In the genomic region with DNA sequence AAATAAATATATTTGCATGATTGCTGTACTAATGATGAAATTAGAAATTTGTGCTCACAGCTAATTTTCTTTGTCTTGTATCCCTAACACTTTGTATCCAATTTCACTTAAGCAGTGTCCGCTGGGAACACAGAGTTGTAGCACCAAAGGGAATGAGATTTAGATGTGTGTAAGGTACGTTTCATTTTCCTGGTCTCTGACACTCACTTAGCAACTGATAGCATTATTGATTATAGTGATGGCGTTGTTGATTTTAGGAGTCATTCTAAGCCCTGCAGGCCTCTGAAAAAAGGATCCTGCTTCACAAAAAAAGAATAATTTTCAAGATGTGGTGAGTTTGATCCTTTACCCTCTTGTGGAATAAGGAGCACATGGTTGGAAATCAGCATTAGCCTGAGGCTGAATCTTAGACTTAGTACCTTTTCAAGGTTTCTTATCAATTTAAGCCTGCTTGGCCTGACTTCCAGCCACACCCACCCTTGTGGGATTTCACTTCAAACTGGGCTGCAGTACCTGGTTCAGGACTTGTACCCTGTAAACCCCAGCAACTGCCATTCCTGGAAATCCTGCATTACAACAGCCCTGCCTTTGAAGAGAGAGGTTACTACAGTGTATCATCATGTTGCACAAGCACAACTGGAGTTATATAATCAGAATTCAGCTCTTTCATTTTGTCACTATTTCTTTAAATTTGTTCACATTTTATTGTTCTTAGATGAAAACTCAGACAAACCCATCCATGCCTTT, we compare ENCODE assay signal across 24 cellular contexts.
DNase-seq lines count a peak whose midpoint lies in the region; ATAC-seq and TF ChIP-seq lines count a peak whose summit lies in the region.
"Had no signal": no experiment of that assay in that cellular context is flagged by ENCODE, and none has a peak within 500 bp of the region (broad histone marks: within the 10 kb centered on the region; RNA-seq: fewer than 3 reads in every experiment).

No MANE protein-coding gene starts in this region.

- H3K4me1 ChIP-seq in DND-41 (ENCODE audit: insufficient read depth, low read length) = no peaks in the 10 kb centered on the region
- H3K4me1 ChIP-seq in neural progenitor cell = peaks cover 6% of the 10 kb centered on the region
- H3K4me1 ChIP-seq in CD8-positive, alpha-beta memory T cell (ENCODE audit: insufficient read depth, low read length) = no peaks in the 10 kb centered on the region
- H3K4me1 ChIP-seq: gastroesophageal sphincter, psoas muscle had no signal

- POLR2A ChIA-PET in CD8-positive, alpha-beta memory T cell (lab: Charles Lee) = no interaction called here

- H3K79me2 ChIP-seq in DND-41 (ENCODE audit: insufficient read depth, low read length) (no peaks in the 10 kb centered on the region), neural progenitor cell (ENCODE audit: low read depth) (no peaks in the 10 kb centered on the region)

- ATAC-seq in DND-41 (ENCODE audit: insufficient read depth, low read depth) (0 out of 3 replicates have a peak, but pooled peaks have one; percentile 24), omental fat pad (ENCODE audit: low FRiP score) (peak; percentile 54)
- ATAC-seq: activated CD4-positive, alpha-beta T cell treated with anti-CD3 and anti-CD28 coated beads for 36 hours; activated T-cell treated with anti-CD3 and anti-CD28 coated beads, Interleukin-2, amount 50 U/mL, for 72 hours; gastroesophageal sphincter; left cardiac atrium; psoas muscle; stimulated activated naive CD8-positive, alpha-beta T cell treated with anti-CD3 and anti-CD28 coated beads, Interleukin-15, amount 100 ng/mL, for 72 hours had no signal

- CTCF ChIA-PET in CD8-positive, alpha-beta memory T cell (lab: Charles Lee) = no interaction called here

- H3K9me3 Mint-ChIP-seq in glutamatergic neuron (ENCODE audit: unreplicated experiment) (peaks cover 1% of the 10 kb centered on the region), neural progenitor cell (peaks cover 11% of the 10 kb centered on the region)
- peaks cover 0 to 2% (median 0%) of the 10 kb centered on the region in 5 donors for H3K9me3 Mint-ChIP-seq in CD8-positive, alpha-beta memory T cell
- H3K9me3 Mint-ChIP-seq: activated naive CD4-positive, alpha-beta T cell treated with anti-CD3 and anti-CD28 coated beads, Interleukin-2, amount 10 ng/mL, durations not matched to agents 7 days and 5 days; activated T-cell treated with anti-CD3 and anti-CD28 coated beads, Interleukin-2, amount 50 U/mL, for 72 hours; stimulated activated naive CD8-positive, alpha-beta T cell treated with anti-CD3 and anti-CD28 coated beads, Interleukin-15, amount 100 ng/mL, for 72 hours had no signal

- H3K27me3 ChIP-seq in DND-41 (ENCODE audit: insufficient read depth, low read length, poor library complexity) (no peaks in the 10 kb centered on the region), neural progenitor cell (no peaks in the 10 kb centered on the region)
- H3K27me3 ChIP-seq in CD8-positive, alpha-beta memory T cell (ENCODE audit: insufficient read depth, low read length, poor library complexity, severe bottlenecking) = no peaks in the 10 kb centered on the region
- H3K27me3 ChIP-seq: gastroesophageal sphincter had no signal

- no peak overlapping the region for H3K4me2 ChIP-seq in DND-41 (ENCODE audit: insufficient read depth, low read length)
- no peak overlapping the region for H3K4me2 ChIP-seq in neural progenitor cell
- H3K4me2 ChIP-seq: smooth muscle cell had no signal

- H3K27ac ChIP-seq in DND-41 (ENCODE audit: low read length) (no peak overlapping the region), neural progenitor cell (no peak overlapping the region)
- no peak overlapping the region for H3K27ac ChIP-seq in CD8-positive, alpha-beta memory T cell (ENCODE audit: low read depth, low read length)
- H3K27ac ChIP-seq: gastroesophageal sphincter, psoas muscle had no signal

- peaks cover 1% of the 10 kb centered on the region for H3K27me3 Mint-ChIP-seq in glutamatergic neuron (ENCODE audit: unreplicated experiment)
- H3K27me3 Mint-ChIP-seq in neural progenitor cell (ENCODE audit: insufficient read depth, low read depth) = no peaks in the 10 kb centered on the region
- H3K27me3 Mint-ChIP-seq in CD8-positive, alpha-beta memory T cell = no peaks in the 10 kb centered on the region
- H3K27me3 Mint-ChIP-seq: activated CD4-positive, alpha-beta T cell treated with anti-CD3 and anti-CD28 coated beads for 36 hours; activated naive CD4-positive, alpha-beta T cell treated with anti-CD3 and anti-CD28 coated beads, Interleukin-2, amount 10 ng/mL, durations not matched to agents 7 days and 5 days; stimulated activated naive CD8-positive, alpha-beta T cell treated with anti-CD3 and anti-CD28 coated beads, Interleukin-15, amount 100 ng/mL, for 72 hours had no signal

- DNase-seq in DND-41 (no peak), NCI-H2107 (lab: John Stamatoyannopoulos, UW) (peak; percentile 2), glutamatergic neuron (no peak), omental fat pad (ENCODE audit: low spot score) (no peak), neural progenitor cell (ENCODE audit: low spot score) (no peak), NCI-H1092 (lab: John Stamatoyannopoulos, UW) (no peak), NCI-H510A (lab: John Stamatoyannopoulos, UW) (no peak)
- no peak for DNase-seq in CD8-positive, alpha-beta memory T cell
- DNase-seq: activated CD4-positive, alpha-beta T cell treated with anti-CD3 and anti-CD28 coated beads for 36 hours; activated naive CD4-positive, alpha-beta T cell treated with anti-CD3 and anti-CD28 coated beads, Interleukin-2, amount 10 ng/mL, durations not matched to agents 7 days and 5 days; activated T-cell treated with anti-CD3 and anti-CD28 coated beads, Interleukin-2, amount 50 U/mL, for 72 hours; aorta; central memory CD4-positive, alpha-beta T cell; EL; erythroblast; KBM-7; left cardiac atrium; MV-4-11; psoas muscle; stimulated activated CD4-positive, alpha-beta T cell treated with anti-CD3 and anti-CD28 coated beads, Interleukin-4, amount 100 ng/mL, for 24 hours; stimulated activated naive CD8-positive, alpha-beta T cell treated with anti-CD3 and anti-CD28 coated beads, Interleukin-15, amount 100 ng/mL, for 72 hours had no signal

- H3K9me3 ChIP-seq in DND-41 (ENCODE audit: insufficient read depth, low read length, severe bottlenecking) = peaks cover 2% of the 10 kb centered on the region
- H3K9me3 ChIP-seq in neural progenitor cell (ENCODE audit: low read depth) = peaks cover 6% of the 10 kb centered on the region
- no peaks in the 10 kb centered on the region for H3K9me3 ChIP-seq in CD8-positive, alpha-beta memory T cell (ENCODE audit: low read length)
- H3K9me3 ChIP-seq: psoas muscle had no signal

- H3K4me1 Mint-ChIP-seq in glutamatergic neuron (ENCODE audit: low read depth, unreplicated experiment) (peaks cover 33% of the 10 kb centered on the region), neural progenitor cell (peaks cover 1% of the 10 kb centered on the region)
- H3K4me1 Mint-ChIP-seq in CD8-positive, alpha-beta memory T cell = no peaks in the 10 kb centered on the region
- H3K4me1 Mint-ChIP-seq: activated CD4-positive, alpha-beta T cell treated with anti-CD3 and anti-CD28 coated beads for 36 hours; activated naive CD4-positive, alpha-beta T cell treated with anti-CD3 and anti-CD28 coated beads, Interleukin-2, amount 10 ng/mL, durations not matched to agents 7 days and 5 days; stimulated activated naive CD8-positive, alpha-beta T cell treated with anti-CD3 and anti-CD28 coated beads, Interleukin-15, amount 100 ng/mL, for 72 hours had no signal

- no peak overlapping the region for H3K4me3 ChIP-seq in DND-41 (ENCODE audit: low read depth in 1 of 2, low read length in 2 of 2)
- H3K4me3 ChIP-seq in neural progenitor cell = no peak overlapping the region
- H3K4me3 ChIP-seq in CD8-positive, alpha-beta memory T cell (ENCODE audit: low read length) = no peak overlapping the region
- H3K4me3 ChIP-seq: gastroesophageal sphincter, psoas muscle, smooth muscle cell had no signal

- no peak overlapping the region for H2AFZ ChIP-seq in DND-41 (ENCODE audit: low read depth, low read length)
- H2AFZ ChIP-seq in neural progenitor cell (replicated peaks) = no peak overlapping the region

- peak overlapping the region; percentile 83 for H3K27ac Mint-ChIP-seq in glutamatergic neuron (ENCODE audit: unreplicated experiment)
- H3K27ac Mint-ChIP-seq in neural progenitor cell = no peak overlapping the region
- H3K27ac Mint-ChIP-seq in CD8-positive, alpha-beta memory T cell = no peak overlapping the region
- H3K27ac Mint-ChIP-seq: activated CD4-positive, alpha-beta T cell treated with anti-CD3 and anti-CD28 coated beads for 36 hours; activated naive CD4-positive, alpha-beta T cell treated with anti-CD3 and anti-CD28 coated beads, Interleukin-2, amount 10 ng/mL, durations not matched to agents 7 days and 5 days; activated T-cell treated with anti-CD3 and anti-CD28 coated beads, Interleukin-2, amount 50 U/mL, for 72 hours had no signal

- H3K36me3 ChIP-seq in DND-41 (ENCODE audit: insufficient read depth, low read length) (no peaks in the 10 kb centered on the region), neural progenitor cell (no peaks in the 10 kb centered on the region)
- H3K36me3 ChIP-seq in CD8-positive, alpha-beta memory T cell (ENCODE audit: insufficient read depth, low read length) = no peaks in the 10 kb centered on the region
- H3K36me3 ChIP-seq: gastroesophageal sphincter had no signal

- H4K20me1 ChIP-seq in DND-41 (ENCODE audit: insufficient read depth, low read length) (no peaks in the 10 kb centered on the region), neural progenitor cell (ENCODE audit: low read depth) (no peaks in the 10 kb centered on the region)

- H3F3A ChIP-seq in neural progenitor cell (ENCODE audit: low read depth) = no peaks in the 10 kb centered on the region

- H3K36me3 Mint-ChIP-seq in glutamatergic neuron (ENCODE audit: unreplicated experiment) (no peaks in the 10 kb centered on the region), neural progenitor cell (no peaks in the 10 kb centered on the region)
- H3K36me3 Mint-ChIP-seq in CD8-positive, alpha-beta memory T cell = no peaks in the 10 kb centered on the region
- H3K36me3 Mint-ChIP-seq: activated naive CD4-positive, alpha-beta T cell treated with anti-CD3 and anti-CD28 coated beads, Interleukin-2, amount 10 ng/mL, durations not matched to agents 7 days and 5 days had no signal

- no peak for TF ChIP-seq CTCF in DND-41 (IDR thresholded peaks at IDR 0.05; ENCODE audit: borderline replicate concordance, extremely low read depth, low read length, poor library complexity, severe bottlenecking)
- TF ChIP-seq CTCF in glutamatergic neuron (IDR thresholded peaks at IDR 0.05; ENCODE audit: partially characterized antibody, unreplicated experiment) = no peak
- no peak for TF ChIP-seq CTCF in omental fat pad (IDR thresholded peaks at IDR 0.05)
- no peak for TF ChIP-seq CTCF in neural progenitor cell (IDR thresholded peaks at IDR 0.05)

- H3K9ac ChIP-seq in DND-41 (ENCODE audit: low read depth, low read length) (no peak overlapping the region), neural progenitor cell (no peak overlapping the region)

- H3K4me3 Mint-ChIP-seq in glutamatergic neuron (ENCODE audit: unreplicated experiment) = peak overlapping the region; percentile 61
- H3K4me3 Mint-ChIP-seq in neural progenitor cell = no peak overlapping the region
- H3K4me3 Mint-ChIP-seq in CD8-positive, alpha-beta memory T cell = no peak overlapping the region
- H3K4me3 Mint-ChIP-seq: activated CD4-positive, alpha-beta T cell treated with anti-CD3 and anti-CD28 coated beads for 36 hours; activated naive CD4-positive, alpha-beta T cell treated with anti-CD3 and anti-CD28 coated beads, Interleukin-2, amount 10 ng/mL, durations not matched to agents 7 days and 5 days; activated T-cell treated with anti-CD3 and anti-CD28 coated beads, Interleukin-2, amount 50 U/mL, for 72 hours; neural crest cell; stimulated activated naive CD8-positive, alpha-beta T cell treated with anti-CD3 and anti-CD28 coated beads, Interleukin-15, amount 100 ng/mL, for 72 hours had no signal
